ENCODE assay signal across 11 cellular contexts in genomic region chr2:24722141-24722790, GRCh38.
DNase-seq lines count a peak whose midpoint lies in the region; ATAC-seq and TF ChIP-seq lines count a peak whose summit lies in the region.
"Had no signal": no experiment of that assay in that cellular context is flagged by ENCODE, and none has a peak within 500 bp of the region (broad histone marks: within the 10 kb centered on the region; RNA-seq: fewer than 3 reads in every experiment).

No MANE protein-coding gene starts in this region.

- H3K23ac ChIP-seq in H9 (ENCODE audit: insufficient read length, low read depth, low read length), result no peak overlapping the region

- H3K23me2 ChIP-seq in H9 (ENCODE audit: insufficient read length, low read depth, low read length, poor library complexity, severe bottlenecking), result no peaks in the 10 kb centered on the region

- peak overlapping the region; percentile 68 for H3K27ac ChIP-seq in mesodermal cell (ENCODE audit: low read depth, low read length, severe bottlenecking)
- peak overlapping the region; percentile 62 to 80 (median 79) for H3K27ac ChIP-seq in thyroid gland
- H3K27ac ChIP-seq in H9 (ENCODE audit: insufficient read length, low read depth, low read length), result no peak overlapping the region
- H3K27ac ChIP-seq: ovary had no signal

- H3K4me2 ChIP-seq in H9 (ENCODE audit: insufficient read depth, insufficient read length, low read length), result no peak overlapping the region

- H4K91ac ChIP-seq in H9 (ENCODE audit: insufficient read length, low read depth, low read length), result no peak overlapping the region

- H3K9me3 ChIP-seq in mesodermal cell (ENCODE audit: control insufficient read depth, low read length) (no peaks in the 10 kb centered on the region), thyroid gland (no peaks in the 10 kb centered on the region), H9 (ENCODE audit: control insufficient read depth, low read depth, low read length) (no peaks in the 10 kb centered on the region)
- H3K9me3 ChIP-seq: ovary had no signal

- no peaks in the 10 kb centered on the region for H4K20me1 ChIP-seq in H9 (ENCODE audit: control insufficient read depth, insufficient read depth, insufficient read length)

- no peak overlapping the region for H2AK5ac ChIP-seq in H9 (ENCODE audit: insufficient read length, low read length)

- no peak overlapping the region for H2BK5ac ChIP-seq in H9 (ENCODE audit: insufficient read length, low read length)

- no peak overlapping the region for H3K18ac ChIP-seq in H9 (ENCODE audit: insufficient read length, low read depth, low read length)

- peak; percentile 24 for DNase-seq in LHCN-M2 (ENCODE audit: low read depth)
- no peak for DNase-seq in central memory CD8-positive, alpha-beta T cell (ENCODE audit: low spot score in 2 of 2)
- no peak for DNase-seq in thyroid gland
- no peak for DNase-seq in H9
- DNase-seq in activated CD8-positive, alpha-beta memory T cell treated with anti-CD3 and anti-CD28 coated beads, Interleukin-2, amount 50 U/mL, for 48 hours, result no peak
- DNase-seq: activated naive CD4-positive, alpha-beta T cell treated with anti-CD3 and anti-CD28 coated beads, Interleukin-2, amount 50 U/mL, for 16 hours; Kasumi-1 had no signal

- TF ChIP-seq CTCF in thyroid gland (IDR thresholded peaks at IDR 0.05) (no peak), H9 (conservative IDR thresholded peaks at IDR 0.05) (no peak)

- no peak overlapping the region for H3K4ac ChIP-seq in H9 (ENCODE audit: low read depth, low read length)

- no peaks in the 10 kb centered on the region for H3K79me2 ChIP-seq in H9 (ENCODE audit: insufficient read depth, low read length)

- H3K27me3 Mint-ChIP-seq in central memory CD8-positive, alpha-beta T cell, result no peaks in the 10 kb centered on the region
- no peaks in the 10 kb centered on the region for H3K27me3 Mint-ChIP-seq in H9 (ENCODE audit: low read depth)

- no CpG with 5 or more reads among the region's 3 CpGs for WGBS in mesodermal cell (ENCODE audit: insufficient coverage in 2 of 2), 2 experiments
- 69 to 78% methylated on average over 3 of the region's 3 CpGs for WGBS in thyroid gland, 2 donors
- WGBS in H9 (ENCODE audit: extremely low coverage, insufficient read length, low lambda C conversion rate), result no CpG with 5 or more reads among the region's 3 CpGs

- H4K5ac ChIP-seq in H9 (ENCODE audit: insufficient read length, low read depth, low read length), result no peak overlapping the region

- peak overlapping the region; percentile 21 for H3K27ac Mint-ChIP-seq in central memory CD8-positive, alpha-beta T cell (ENCODE audit: low read depth)
- H3K27ac Mint-ChIP-seq in H9, result no peak overlapping the region; a peak in 2 of 7 replicates

- peaks cover 18% of the 10 kb centered on the region for H3K36me3 Mint-ChIP-seq in central memory CD8-positive, alpha-beta T cell (ENCODE audit: insufficient read depth)
- H3K36me3 Mint-ChIP-seq in H9 (ENCODE audit: insufficient read depth in 1 of 3, low read depth in 3 of 3), result no peaks in the 10 kb centered on the region

- no peaks in the 10 kb centered on the region for H3K36me3 ChIP-seq in mesodermal cell (ENCODE audit: control insufficient read depth, insufficient read depth, low read length)
- no peaks in the 10 kb centered on the region for H3K36me3 ChIP-seq in thyroid gland
- H3K36me3 ChIP-seq: ovary had no signal

- H3K4me1 ChIP-seq in mesodermal cell (ENCODE audit: control insufficient read depth, insufficient read depth, low read length, poor library complexity, severe bottlenecking) (peaks cover 10% of the 10 kb centered on the region), thyroid gland (peaks cover 15 to 17% of the 10 kb centered on the region in 2 donors), H9 (ENCODE audit: insufficient read depth, low read length) (no peaks in the 10 kb centered on the region)

- H2AFZ ChIP-seq in H9 (ENCODE audit: low read length), result no peak overlapping the region

- no peak overlapping the region for H2BK12ac ChIP-seq in H9 (ENCODE audit: insufficient read length, low read depth, low read length)

- no peaks in the 10 kb centered on the region for H3K27me3 ChIP-seq in thyroid gland
- no peaks in the 10 kb centered on the region for H3K27me3 ChIP-seq in H9 (ENCODE audit: insufficient read depth, low read length)
- H3K27me3 ChIP-seq: ovary had no signal

- no peaks in the 10 kb centered on the region for H3K4me1 Mint-ChIP-seq in central memory CD8-positive, alpha-beta T cell
- H3K4me1 Mint-ChIP-seq in H9, result peaks cover 0 to 4% of the 10 kb centered on the region in 2 experiments; a peak in 1 of 4 replicates

- no peak overlapping the region for H2BK15ac ChIP-seq in H9 (ENCODE audit: low read depth, low read length)

- no peak overlapping the region for H3K56ac ChIP-seq in H9 (ENCODE audit: insufficient read length, low read depth, low read length)

- H3K4me3 ChIP-seq in mesodermal cell (ENCODE audit: extremely low read depth, insufficient read depth, low read length, poor library complexity, severe bottlenecking) (no peak overlapping the region), thyroid gland (replicated peaks in 1 of 3) (no peak overlapping the region)
- H3K4me3 ChIP-seq: ovary had no signal

- H2BK20ac ChIP-seq in H9 (ENCODE audit: low read depth, low read length, poor library complexity, severe bottlenecking), result no peak overlapping the region

- no peak overlapping the region for H4K8ac ChIP-seq in H9 (replicated peaks; ENCODE audit: insufficient read length, low read depth, low read length)

- H3K4me3 Mint-ChIP-seq in central memory CD8-positive, alpha-beta T cell, result no peak overlapping the region
- no peak overlapping the region for H3K4me3 Mint-ChIP-seq in H9

- no peak overlapping the region for H3K9ac ChIP-seq in H9 (ENCODE audit: extremely low read depth, insufficient read length, low read length)

- no peaks in the 10 kb centered on the region for H3K9me3 Mint-ChIP-seq in central memory CD8-positive, alpha-beta T cell
- no peaks in the 10 kb centered on the region for H3K9me3 Mint-ChIP-seq in H9

- no peaks in the 10 kb centered on the region for H3K79me1 ChIP-seq in H9 (ENCODE audit: insufficient read depth, low read depth, low read length, poor library complexity, severe bottlenecking)

- no peak overlapping the region for H3T11ph ChIP-seq in H9 (ENCODE audit: low read length)

- no peak for TF ChIP-seq POLR2A in thyroid gland (IDR thresholded peaks at IDR 0.05)

- ATAC-seq in central memory CD8-positive, alpha-beta T cell (replicated peaks; ENCODE audit: extremely low read depth, poor library complexity, severe bottlenecking), result no peak
- ATAC-seq in HG02852 (IDR thresholded peaks at IDR 0.05; ENCODE audit: unreplicated experiment) (no peak), HG03139 (IDR thresholded peaks at IDR 0.05; ENCODE audit: unreplicated experiment) (no peak)

- H2BK120ac ChIP-seq in H9 (ENCODE audit: low read depth, low read length, poor library complexity, severe bottlenecking), result no peak overlapping the region

- H3K14ac ChIP-seq in H9 (ENCODE audit: insufficient read depth, low read length), result no peak overlapping the region

- intact Hi-C loops in thyroid gland (cut with DNase I), result no loop called here
